In the genomic region with DNA sequence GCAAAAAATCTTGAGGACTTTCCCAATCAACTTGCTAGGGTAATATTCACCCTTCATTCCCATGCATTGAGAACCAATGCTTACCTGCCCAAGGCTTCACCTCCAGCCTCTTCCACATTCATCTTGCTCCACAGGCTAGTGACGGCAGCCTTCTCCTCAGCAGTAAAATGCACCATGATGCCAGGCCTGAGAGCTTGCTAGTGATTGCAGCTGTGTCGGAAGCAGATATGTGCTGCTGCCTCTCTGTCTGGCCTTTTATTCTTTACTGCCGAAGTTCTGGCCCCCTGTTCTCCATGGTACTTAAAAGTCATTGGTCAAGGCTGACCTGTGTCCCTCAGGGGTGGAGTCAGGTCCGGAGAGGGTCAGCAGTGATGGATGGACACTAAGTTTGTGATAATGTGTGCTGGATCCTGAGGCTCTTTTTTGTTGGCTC, we compare ENCODE assay signal across 16 cellular contexts. TPM values are rescaled to one million over a fixed set of nuclear protein-coding genes. Genes with fewer than 3 reads are reported as not detected.
DNase-seq lines count a peak whose midpoint lies in the region; ATAC-seq and TF ChIP-seq lines count a peak whose summit lies in the region.
"Had no signal": no experiment of that assay in that cellular context is flagged by ENCODE, and none has a peak within 500 bp of the region (broad histone marks: within the 10 kb centered on the region; RNA-seq: fewer than 3 reads in every experiment).

Gene HBE1 (minus strand): TSS at position 231 of the 433 bp plus-strand sequence. CDS start 55 bp downstream, at position 176.

- H3K4me3 ChIP-seq in HCT116 (replicated peaks in 1 of 2; ENCODE audit: low read depth in 1 of 2, low read length in 2 of 2) (no peak within 1 kb of the TSS), fibroblast of lung (replicated peaks in 1 of 4; ENCODE audit: control extremely low read depth in 1 of 4, insufficient read depth in 1 of 4, low read depth in 3 of 4, low read length in 4 of 4) (no peak within 1 kb of the TSS), skeletal muscle tissue (ENCODE audit: low read length in 3 of 3) (no peak within 1 kb of the TSS), colonic mucosa (no peak within 1 kb of the TSS), mesendoderm (ENCODE audit: low read length) (no peak within 1 kb of the TSS)
- H3K4me3 ChIP-seq: A549 had no signal

- no peak within 1 kb of the TSS for H2BK5ac ChIP-seq in mesendoderm (ENCODE audit: low read length)

- DNase-seq in HCT116 (ENCODE audit: low read depth, low spot score) (no peak), SK-MEL-5 (ENCODE audit: low read depth, low spot score) (no peak), fibroblast of lung (ENCODE audit: low read depth in 2 of 2) (no peak), colonic mucosa (no peak), mesendoderm (no peak)
- DNase-seq in activated naive CD4-positive, alpha-beta T cell (lab: John Stamatoyannopoulos, UW), result no peak
- DNase-seq: AML-193; Caco-2; CD4-positive, alpha-beta T cell; HCEC 1CT; HFFc6 had no signal

- H2AFZ ChIP-seq in HCT116 (ENCODE audit: low read depth, low read length, poor library complexity, severe bottlenecking), result no peak within 1 kb of the TSS
- H2AFZ ChIP-seq in fibroblast of lung (ENCODE audit: low read length), result peak within 1 kb of the TSS; percentile 40

- no CpG with 5 or more reads among the region's 4 CpGs for WGBS in mesendoderm (ENCODE audit: extremely low coverage, insufficient coverage, low lambda C conversion rate)

- peaks cover 0 to 5% of the 10 kb centered on the region in 2 experiments; a peak in 1 of 4 replicates for H3K4me1 ChIP-seq in HCT116 (ENCODE audit: control insufficient read depth in 1 of 2, insufficient read depth in 2 of 2, low read length in 2 of 2)
- peaks cover 2% of the 10 kb centered on the region for H3K4me1 ChIP-seq in fibroblast of lung (ENCODE audit: control insufficient read depth, extremely low read depth, insufficient read depth, low read length)
- no peaks in the 10 kb centered on the region for H3K4me1 ChIP-seq in skeletal muscle tissue (ENCODE audit: control insufficient read depth in 3 of 3, insufficient read depth in 3 of 3, low read length in 3 of 3)
- H3K4me1 ChIP-seq in colonic mucosa, result no peaks in the 10 kb centered on the region
- H3K4me1 ChIP-seq in mesendoderm (ENCODE audit: control insufficient read depth, low read depth, low read length), result no peaks in the 10 kb centered on the region
- H3K4me1 ChIP-seq: A549, Caco-2 had no signal

- TF ChIP-seq RAD21 in HCT116 (IDR thresholded peaks at IDR 0.05; ENCODE audit: low read depth), result no peak

- POLR2A ChIA-PET in HCT116 (lab: Charles Lee), result no interaction called here

- no peak within 1 kb of the TSS for H2BK15ac ChIP-seq in mesendoderm (replicated peaks; ENCODE audit: low read depth)

- in situ Hi-C loops in SK-MEL-5 (cut with HindIII; ENCODE audit: low pct_unique_long_range_greater_than_20kb, low sequenced_read_pairs), result no loop called here

- no peak within 1 kb of the TSS for H3K9ac ChIP-seq in HCT116 (ENCODE audit: low read length)
- no peak within 1 kb of the TSS for H3K9ac ChIP-seq in fibroblast of lung (ENCODE audit: insufficient read depth, low read length)
- H3K9ac ChIP-seq in skeletal muscle tissue (ENCODE audit: low read depth in 1 of 3, low read length in 3 of 3), result no peak within 1 kb of the TSS
- no peak within 1 kb of the TSS for H3K9ac ChIP-seq in colonic mucosa (ENCODE audit: low read depth in 2 of 2, low read length in 2 of 2)
- no peak within 1 kb of the TSS for H3K9ac ChIP-seq in mesendoderm (ENCODE audit: low read length)

- CTCF ChIA-PET in HCT116 (lab: Charles Lee), result no interaction called here

- BruUV-seq in HCT116 (replicated peaks; lab: Mats Ljungman, UMichigan), result TSS peak; percentile 27

- H2BK120ac ChIP-seq in mesendoderm (ENCODE audit: low read depth, low read length), result no peak within 1 kb of the TSS

- H3K18ac ChIP-seq in mesendoderm (ENCODE audit: low read length), result no peak within 1 kb of the TSS

- TF ChIP-seq CTCF in HCT116 (IDR thresholded peaks at IDR 0.05 in 2 of 3, conservative IDR thresholded peaks at IDR 0.05 in 1 of 3; ENCODE audit: borderline replicate concordance in 1 of 3, insufficient read depth in 1 of 3, low read depth in 2 of 3, low read length in 2 of 3) (no peak), fibroblast of lung (conservative IDR thresholded peaks at IDR 0.05 in 1 of 2, IDR thresholded peaks at IDR 0.05 in 1 of 2; ENCODE audit: low read depth in 1 of 2, low read length in 2 of 2) (no peak), colonic mucosa (IDR thresholded peaks at IDR 0.05) (no peak)

- no peak within 1 kb of the TSS for H3K4ac ChIP-seq in mesendoderm (ENCODE audit: low read depth, low read length)

- H4K20me1 ChIP-seq in HCT116 (ENCODE audit: insufficient read depth), result no peaks in the 10 kb centered on the region; the same call in 1 of the 2 replicates
- H4K20me1 ChIP-seq in fibroblast of lung (ENCODE audit: control insufficient read depth, extremely low read depth, insufficient read depth, low read length), result no peaks in the 10 kb centered on the region

- H3K27ac ChIP-seq in HCT116 (ENCODE audit: low read depth, low read length) (no peak within 1 kb of the TSS), fibroblast of lung (ENCODE audit: insufficient read depth, low read length) (no peak within 1 kb of the TSS), skeletal muscle tissue (ENCODE audit: low read depth, low read length) (no peak within 1 kb of the TSS), colonic mucosa (no peak within 1 kb of the TSS), mesendoderm (ENCODE audit: low read depth, low read length) (no peak within 1 kb of the TSS)
- H3K27ac ChIP-seq: A549, C4-2B had no signal

- RAD21 ChIA-PET in HCT116 (lab: Charles Lee; ENCODE audit: low non-redundant PET in 1 of 2, low total read pairs in 2 of 2, uncharacterized antibody in 2 of 2, unreplicated experiment in 2 of 2), result no interaction called here

- H3K4me2 ChIP-seq in HCT116 (ENCODE audit: low read length) (no peak within 1 kb of the TSS), fibroblast of lung (ENCODE audit: extremely low read depth, insufficient read depth, low read length) (no peak within 1 kb of the TSS), mesendoderm (ENCODE audit: low read length) (no peak within 1 kb of the TSS)
- H3K4me2 ChIP-seq: A549 had no signal

- H3K56ac ChIP-seq in mesendoderm (ENCODE audit: low read length), result no peak within 1 kb of the TSS

- no peaks in the 10 kb centered on the region for H3K79me1 ChIP-seq in mesendoderm (ENCODE audit: low read length)

- no peak for ATAC-seq in HCT116
- ATAC-seq: A549 had no signal

- no peaks in the 10 kb centered on the region for H3K9me3 ChIP-seq in HCT116 (ENCODE audit: control insufficient read depth in 1 of 2, insufficient read depth in 1 of 2, low read depth in 1 of 2, low read length in 2 of 2)
- H3K9me3 ChIP-seq in fibroblast of lung (ENCODE audit: control insufficient read depth, insufficient read depth, low read depth, low read length), result no peaks in the 10 kb centered on the region
- H3K9me3 ChIP-seq in skeletal muscle tissue (ENCODE audit: control insufficient read depth in 3 of 3, low read length in 3 of 3), result no peaks in the 10 kb centered on the region
- H3K9me3 ChIP-seq in colonic mucosa, result no peaks in the 10 kb centered on the region
- H3K9me3 ChIP-seq: A549, Caco-2 had no signal

- TF ChIP-seq POLR2A in HCT116 (IDR thresholded peaks at IDR 0.05; ENCODE audit: borderline replicate concordance, extremely low read depth, insufficient read depth, insufficient read length), result no peak

- H3K9me2 ChIP-seq in HCT116 (ENCODE audit: insufficient read depth), result no peaks in the 10 kb centered on the region

- H3K23ac ChIP-seq in mesendoderm (ENCODE audit: low read length), result no peak within 1 kb of the TSS

- intact Hi-C loops in HCT116 (cut with micrococcal nuclease), result no loop called here
- intact Hi-C loops in colonic mucosa (cut with DNase I), result no loop called here

- H3K36me3 ChIP-seq in HCT116 (ENCODE audit: control insufficient read depth in 1 of 2, insufficient read depth in 2 of 2, low read length in 2 of 2) (peaks cover 0 to 8% of the 10 kb centered on the region in 2 experiments; a peak in 1 of 4 replicates), fibroblast of lung (ENCODE audit: control insufficient read depth, insufficient read depth, low read length) (no peaks in the 10 kb centered on the region), skeletal muscle tissue (ENCODE audit: control insufficient read depth in 3 of 3, insufficient read depth in 3 of 3, low read length in 3 of 3) (no peaks in the 10 kb centered on the region), colonic mucosa (no peaks in the 10 kb centered on the region), mesendoderm (ENCODE audit: control insufficient read depth, insufficient read depth, low read length) (no peaks in the 10 kb centered on the region)

- no peak within 1 kb of the TSS for H4K5ac ChIP-seq in mesendoderm (ENCODE audit: low read length)

- H3K79me2 ChIP-seq in HCT116 (ENCODE audit: insufficient read depth, low read length) (no peaks in the 10 kb centered on the region), fibroblast of lung (ENCODE audit: control insufficient read depth, insufficient read depth, low read length) (no peaks in the 10 kb centered on the region), mesendoderm (ENCODE audit: control insufficient read depth, insufficient read depth, low read length) (no peaks in the 10 kb centered on the region)

- no peak within 1 kb of the TSS for H2AK5ac ChIP-seq in mesendoderm (ENCODE audit: low read length)

- H3K27me3 ChIP-seq in HCT116 (ENCODE audit: insufficient read depth, low read length) (no peaks in the 10 kb centered on the region), fibroblast of lung (ENCODE audit: control insufficient read depth, insufficient read depth, low read length) (no peaks in the 10 kb centered on the region), skeletal muscle tissue (ENCODE audit: control insufficient read depth in 3 of 3, insufficient read depth in 3 of 3, low read length in 3 of 3) (no peaks in the 10 kb centered on the region), colonic mucosa (no peaks in the 10 kb centered on the region), mesendoderm (ENCODE audit: insufficient read depth, low read length, poor library complexity) (no peaks in the 10 kb centered on the region)

- no peak within 1 kb of the TSS for H4K8ac ChIP-seq in mesendoderm (ENCODE audit: low read depth, low read length)

TF ChIP-seq in HCT116, 20 proteins besides CTCF, POLR2A, EP300 and RAD21 (continues in another document):
- TF ChIP-seq EZH2 (IDR thresholded peaks at IDR 0.05) (no peak), ZNF274 (IDR thresholded peaks at IDR 0.05; ENCODE audit: low read depth, low read length) (no peak)

RNA-seq across cellular contexts. Expression of gene HBE1, which starts in this region (rescaled TPM):
- 212 TPM for total RNA-seq in HCT116 (2021; ENCODE audit: unreplicated experiment)
- polyA plus RNA-seq in HCT116 (2012), result 273 TPM in 2 replicates
- 21.8 and 22.2 TPM in 2 replicates for total RNA-seq in SK-MEL-5 (2014; rRNA removed; shearing (Covaris generic))
- polyA plus RNA-seq in SK-MEL-5 (2015; cell fraction: cytosol; rRNA removed), result 19.6 and 26.4 TPM in 2 replicates
- polyA plus RNA-seq in SK-MEL-5 (2015; cell fraction: nucleus; rRNA removed), result 6.9 and 14.4 TPM in 2 replicates
- total RNA-seq in fibroblast of lung, result 0.33 TPM in 1 of 2 replicates, not detected in the other
- 2.0 and 3.1 TPM in 2 replicates for polyA plus RNA-seq in fibroblast of lung
- 0.85 and 1.7 TPM in 2 replicates for polyA plus RNA-seq in fibroblast of lung (2012)
- polyA minus RNA-seq in fibroblast of lung (ENCODE audit: low replicate concordance), result not detected in 2 replicates
- total RNA-seq in skeletal muscle tissue, result 84.0 TPM
- total RNA-seq in colonic mucosa, result 1 to 10 TPM in 1 of 2 donors, not detected in 1; 4.0 TPM
- 0.08 TPM for polyA plus RNA-seq in mesendoderm (2013, experiment 1 of 2)
- polyA plus RNA-seq in mesendoderm (2013, experiment 2 of 2), result 0.15 TPM
- total RNA-seq: Caco-2; CD4-positive, alpha-beta T cell; H1; HFFc6 had no signal
- polyA plus RNA-seq: BJ had no signal

Comparison
In these comparisons a context has a peak if more than half of its experiments do, and no peak if none do; other contexts are left out.
1. RNA of gene HBE1 (total RNA-seq): 212 TPM in HCT116 (single experiment) and 21.8 to 22.2 TPM in SK-MEL-5; 0.33 TPM in fibroblast of lung; every median in the first group is over 10 times any median in the second.